ENCODE assay signal across 9 cellular contexts in genomic region chr12:67426067-67426466, GRCh38.
DNase-seq lines count a peak whose midpoint lies in the region; ATAC-seq and TF ChIP-seq lines count a peak whose summit lies in the region.
"Had no signal": no experiment of that assay in that cellular context is flagged by ENCODE, and none has a peak within 500 bp of the region (broad histone marks: within the 10 kb centered on the region; RNA-seq: fewer than 3 reads in every experiment).

No MANE protein-coding gene starts in this region.

- intact Hi-C loops in Right ventricle myocardium superior (cut with DNase I) (no loop called here), cardiac septum (cut with DNase I) (no loop called here), upper lobe of right lung (cut with DNase I) (no loop called here), vagina (cut with DNase I) (no loop called here)

- H3K27me3 ChIP-seq in upper lobe of right lung, result no peaks in the 10 kb centered on the region
- H3K27me3 ChIP-seq in vagina, result no peaks in the 10 kb centered on the region
- H3K27me3 ChIP-seq: BLaER1 treated with 17β-estradiol and CSF1 and Interleukin-3, amounts not matched to agents 10 nM and 100 nM had no signal

- H3K9me3 ChIP-seq in upper lobe of right lung, result no peaks in the 10 kb centered on the region
- no peaks in the 10 kb centered on the region for H3K9me3 ChIP-seq in vagina
- H3K9me3 ChIP-seq: BLaER1 treated with 17β-estradiol and CSF1 and Interleukin-3, amounts not matched to agents 10 nM and 100 nM had no signal

- H3K36me3 ChIP-seq in upper lobe of right lung, result no peaks in the 10 kb centered on the region
- no peaks in the 10 kb centered on the region for H3K36me3 ChIP-seq in vagina
- H3K36me3 ChIP-seq: BLaER1 treated with 17β-estradiol and CSF1 and Interleukin-3, amounts not matched to agents 10 nM and 100 nM had no signal

- H3K4me1 ChIP-seq in upper lobe of right lung, result peaks cover 3% of the 10 kb centered on the region
- H3K4me1 ChIP-seq in vagina, result peaks cover 13% of the 10 kb centered on the region
- H3K4me1 ChIP-seq: BLaER1 treated with 17β-estradiol and CSF1 and Interleukin-3, amounts not matched to agents 10 nM and 100 nM had no signal

- TF ChIP-seq CTCF in fibroblast of villous mesenchyme (IDR thresholded peaks at IDR 0.05; ENCODE audit: insufficient read depth, low read depth, low read length), result no peak
- TF ChIP-seq CTCF in upper lobe of right lung (IDR thresholded peaks at IDR 0.05), result no peak
- no peak for TF ChIP-seq CTCF in vagina (IDR thresholded peaks at IDR 0.05)

- no peak for TF ChIP-seq POLR2A in vagina (IDR thresholded peaks at IDR 0.05)

- ATAC-seq in Right ventricle myocardium superior (ENCODE audit: poor library complexity), result peak; percentile 23
- peak; percentile 75 for ATAC-seq in upper lobe of right lung
- no peak for ATAC-seq in HG02588 (IDR thresholded peaks at IDR 0.05; ENCODE audit: unreplicated experiment)

- H3K27ac ChIP-seq in upper lobe of right lung (no peak overlapping the region), vagina (no peak overlapping the region)
- H3K27ac ChIP-seq: BLaER1 treated with 17β-estradiol and CSF1 and Interleukin-3, amounts not matched to agents 10 nM and 100 nM had no signal

- no peak overlapping the region for H3K4me3 ChIP-seq in fibroblast of villous mesenchyme (ENCODE audit: low read depth, low read length)
- H3K4me3 ChIP-seq in upper lobe of right lung, result no peak overlapping the region
- H3K4me3 ChIP-seq in vagina, result no peak overlapping the region
- H3K4me3 ChIP-seq: BLaER1 treated with 17β-estradiol and CSF1 and Interleukin-3, amounts not matched to agents 10 nM and 100 nM had no signal

- DNase-seq in Right ventricle myocardium superior (no peak), cardiac septum (ENCODE audit: low spot score) (no peak), NCI-H69 (lab: John Stamatoyannopoulos, UW) (peak; percentile 91), fibroblast of villous mesenchyme (ENCODE audit: low read depth) (peak; percentile 61), upper lobe of right lung (no peak), vagina (ENCODE audit: extremely low spot score in 2 of 2) (no peak), NCI-H1694 (lab: John Stamatoyannopoulos, UW) (no peak)

Comparison
In these comparisons a context has a peak if more than half of its experiments do, and no peak if none do; other contexts are left out.
1. DNase-seq: peak in NCI-H69 (single experiment) and fibroblast of villous mesenchyme (single experiment); none in Right ventricle myocardium superior (single experiment), cardiac septum (single experiment), upper lobe of right lung (single experiment), vagina (0 of 2) and NCI-H1694 (single experiment).